Comparison of ENCODE assay signal across 14 cellular contexts in genomic region chr4:159444668-159445067, GRCh38.
DNase-seq lines count a peak whose midpoint lies in the region; TF ChIP-seq lines count a peak whose summit lies in the region.
"Had no signal": no experiment of that assay in that cellular context is flagged by ENCODE, and none has a peak within 500 bp of the region (broad histone marks: within the 10 kb centered on the region; RNA-seq: fewer than 3 reads in every experiment).

No MANE protein-coding gene starts in this region.

- TF ChIP-seq CTCF in NB4 (IDR thresholded peaks at IDR 0.05; ENCODE audit: low read depth, low read length) (no peak), osteoblast (IDR thresholded peaks at IDR 0.05; ENCODE audit: extremely low read depth, low read depth, low read length) (peak; percentile 30)

- WGBS in GM23248 (ENCODE audit: low coverage in 1 of 2, low lambda C conversion rate in 2 of 2, missing lambda C conversion rate in 2 of 2), 2 experiments: 81 to 88% methylated on average over 1 of the region's 1 CpG

- H3K27ac ChIP-seq in GM23248: no peak overlapping the region
- H3K27ac ChIP-seq in osteoblast (ENCODE audit: low read depth, low read length): no peak overlapping the region
- H3K27ac ChIP-seq: dorsolateral prefrontal cortex, left lung had no signal

- H3K4me3 Mint-ChIP-seq in immature natural killer cell: no peak overlapping the region
- H3K4me3 Mint-ChIP-seq: nephron progenitor cell, T-cell had no signal

- no peak overlapping the region for H3K9ac ChIP-seq in GM23248

- in situ Hi-C loops in GM23248 (cut with MboI): loop anchor here (10.0 kb wide), 2 partner anchors 240 to 590 kb away; no protein-coding TSS in a partner anchor

- H3K4me1 ChIP-seq in GM23248 (ENCODE audit: insufficient read depth): 0 out of 2 replicates have a peak, but pooled peaks cover 3% of the 10 kb centered on the region
- peaks cover 11% of the 10 kb centered on the region for H3K4me1 ChIP-seq in osteoblast (ENCODE audit: insufficient read depth, low read length)
- H3K4me1 ChIP-seq: left lung had no signal

- H3K9me2 ChIP-seq in GM23248 (ENCODE audit: insufficient read depth): no peaks in the 10 kb centered on the region

- H3K9me3 Mint-ChIP-seq in immature natural killer cell: peaks cover 0 to 1% (median 0%) of the 10 kb centered on the region in 6 donors
- H3K9me3 Mint-ChIP-seq: T-cell had no signal

- H3K79me2 ChIP-seq in GM23248 (ENCODE audit: insufficient read depth): no peaks in the 10 kb centered on the region
- H3K79me2 ChIP-seq in osteoblast (ENCODE audit: insufficient read depth, low read length): no peaks in the 10 kb centered on the region

- H2AFZ ChIP-seq in GM23248 (no peak overlapping the region), osteoblast (ENCODE audit: low read length) (no peak overlapping the region)

- H3K4me3 ChIP-seq in GM23248: no peak overlapping the region
- no peak overlapping the region for H3K4me3 ChIP-seq in NB4 (ENCODE audit: low read depth, low read length)
- no peak overlapping the region for H3K4me3 ChIP-seq in osteoblast (ENCODE audit: insufficient read depth, low read length)
- H3K4me3 ChIP-seq in MG63: no peak overlapping the region
- H3K4me3 ChIP-seq: dorsolateral prefrontal cortex, left lung had no signal

- no peaks in the 10 kb centered on the region for H3F3A ChIP-seq in GM23248 (ENCODE audit: insufficient read depth)

- no peaks in the 10 kb centered on the region for H3K9me3 ChIP-seq in GM23248 (ENCODE audit: low read depth)
- no peaks in the 10 kb centered on the region for H3K9me3 ChIP-seq in osteoblast (ENCODE audit: low read depth, low read length)
- no peaks in the 10 kb centered on the region for H3K9me3 ChIP-seq in MG63
- H3K9me3 ChIP-seq: left lung had no signal

- H3K36me3 ChIP-seq in GM23248 (ENCODE audit: low read depth): no peaks in the 10 kb centered on the region
- no peaks in the 10 kb centered on the region for H3K36me3 ChIP-seq in osteoblast (ENCODE audit: insufficient read depth, low read length)
- H3K36me3 ChIP-seq in MG63: no peaks in the 10 kb centered on the region
- H3K36me3 ChIP-seq: left lung had no signal

- no peak overlapping the region for H3K4me2 ChIP-seq in GM23248 (ENCODE audit: unreplicated experiment)
- no peak overlapping the region for H3K4me2 ChIP-seq in osteoblast (ENCODE audit: insufficient read depth, low read length)

- no peak for TF ChIP-seq POLR2A in NB4 (IDR thresholded peaks at IDR 0.05; ENCODE audit: extremely low read depth, insufficient read length)

- peaks cover 0 to 4% (median 0%) of the 10 kb centered on the region in 3 donors for H3K27me3 Mint-ChIP-seq in immature natural killer cell (ENCODE audit: low read depth in 3 of 3)

- H4K20me1 ChIP-seq in GM23248 (ENCODE audit: insufficient read depth) (no peaks in the 10 kb centered on the region), osteoblast (ENCODE audit: insufficient read depth, low read length) (no peaks in the 10 kb centered on the region)

- H3K36me3 Mint-ChIP-seq in immature natural killer cell: no peaks in the 10 kb centered on the region
- H3K36me3 Mint-ChIP-seq: T-cell had no signal

- no peak overlapping the region for H3K27ac Mint-ChIP-seq in immature natural killer cell
- H3K27ac Mint-ChIP-seq: nephron progenitor cell, T-cell had no signal

- H3K27me3 ChIP-seq in GM23248 (replicated peaks; ENCODE audit: insufficient read depth) (no peaks in the 10 kb centered on the region), osteoblast (ENCODE audit: insufficient read depth, low read length) (no peaks in the 10 kb centered on the region), MG63 (no peaks in the 10 kb centered on the region)
- H3K27me3 ChIP-seq: dorsolateral prefrontal cortex, left lung had no signal

- H3K4me1 Mint-ChIP-seq in immature natural killer cell: no peaks in the 10 kb centered on the region
- H3K4me1 Mint-ChIP-seq: T-cell had no signal

- DNase-seq in GM23248 (peak; percentile 54), NB4 (ENCODE audit: low read depth) (peak; percentile 4), dermis blood vessel endothelial cell (peak; percentile 41), osteoblast (ENCODE audit: insufficient read length, low spot score, missing footprints) (no peak), NCI-H1417 (lab: John Stamatoyannopoulos, UW) (no peak), MG63 (no peak), immature natural killer cell (no peak)
- DNase-seq: activated CD4-positive, alpha-beta T cell treated with anti-CD3 and anti-CD28 coated beads for 1 hour; KG1; left lung; NCI-H2107; nephron progenitor cell; T-cell had no signal

Comparison
In these comparisons a context has a peak if more than half of its experiments do, and no peak if none do; other contexts are left out.
1. DNase-seq: peak in GM23248 (single experiment), NB4 (single experiment) and dermis blood vessel endothelial cell (single experiment); none in osteoblast (single experiment), NCI-H1417 (0 of 3), MG63 (single experiment) and immature natural killer cell (0 of 3).